Comparison of ENCODE assay signal across 17 cellular contexts in genomic region chr9:110842169-110842568, GRCh38.
DNase-seq lines count a peak whose midpoint lies in the region; ATAC-seq and TF ChIP-seq lines count a peak whose summit lies in the region.
"Had no signal": no experiment of that assay in that cellular context is flagged by ENCODE, and none has a peak within 500 bp of the region (broad histone marks: within the 10 kb centered on the region; RNA-seq: fewer than 3 reads in every experiment).

No MANE protein-coding gene starts in this region.

- H2AFZ ChIP-seq in IMR-90 (replicated peaks; ENCODE audit: low read length, poor library complexity) = no peak overlapping the region
- H2AFZ ChIP-seq: PC-9 had no signal

- peaks cover 4% of the 10 kb centered on the region for H3K9me1 ChIP-seq in IMR-90 (ENCODE audit: insufficient read depth, low read length)

- H2AK9ac ChIP-seq in IMR-90 (replicated peaks; ENCODE audit: low read depth, low read length, poor library complexity) = peak overlapping the region; percentile 77

- peak overlapping the region; percentile 32; the same call in 1 of the 2 replicates for H3K14ac ChIP-seq in IMR-90 (replicated peaks; ENCODE audit: low read depth, low read length)

- no peak overlapping the region for H3K4me3 ChIP-seq in IMR-90 (ENCODE audit: insufficient read depth, low read depth, low read length)
- H3K4me3 ChIP-seq in body of pancreas = no peak overlapping the region
- H3K4me3 ChIP-seq in kidney epithelial cell (ENCODE audit: low read depth, low read length) = no peak overlapping the region
- H3K4me3 ChIP-seq: PC-9 had no signal

- CTCF ChIA-PET in IMR-90 (lab: Yijun Ruan, JAX) = no interaction called here

- H3K9ac ChIP-seq in IMR-90 (ENCODE audit: low read depth, low read length) = no peak overlapping the region

- POLR2A ChIA-PET in IMR-90 (lab: Charles Lee; ENCODE audit: unreplicated experiment) = no interaction called here

- H3K27ac ChIP-seq in IMR-90 (ENCODE audit: insufficient read depth, low read length) = no peak overlapping the region
- no peak overlapping the region for H3K27ac ChIP-seq in body of pancreas
- H3K27ac ChIP-seq: PC-9 had no signal

- 0 out of 2 replicates have a peak, but pooled peaks cover 3% of the 10 kb centered on the region for H3K9me3 ChIP-seq in IMR-90 (ENCODE audit: control insufficient read depth, insufficient read depth, low read length)
- no peaks in the 10 kb centered on the region for H3K9me3 ChIP-seq in body of pancreas

- in situ Hi-C loops in IMR-90 (cut with MboI; ENCODE audit: low sequenced_read_pairs) = no loop called here

- H3K27me3 ChIP-seq in IMR-90 (ENCODE audit: control insufficient read depth, insufficient read depth, low read length) (no peaks in the 10 kb centered on the region), body of pancreas (no peaks in the 10 kb centered on the region), kidney epithelial cell (ENCODE audit: control insufficient read depth, insufficient read depth, low read length) (no peaks in the 10 kb centered on the region)

- H3K56ac ChIP-seq in IMR-90 (ENCODE audit: extremely low read depth, insufficient read depth, low read length) = no peak overlapping the region

- H2BK120ac ChIP-seq in IMR-90 (ENCODE audit: low read depth, low read length) = peak overlapping the region; percentile 84

- H3K36me3 ChIP-seq in IMR-90 (ENCODE audit: control insufficient read depth, insufficient read depth, low read length) = no peaks in the 10 kb centered on the region
- H3K36me3 ChIP-seq in body of pancreas (replicated peaks in 1 of 2; ENCODE audit: insufficient read depth in 1 of 2, low read depth in 2 of 2) = no peaks in the 10 kb centered on the region
- no peaks in the 10 kb centered on the region for H3K36me3 ChIP-seq in kidney epithelial cell (ENCODE audit: control insufficient read depth, insufficient read depth, low read length)

- peak; percentile 43 for DNase-seq in Daoy (ENCODE audit: low read depth)
- DNase-seq in IMR-90 = no peak
- DNase-seq in body of pancreas = peak in 3 of 4 donors; percentile 7 to 18 (median 14)
- peak; percentile 25 for DNase-seq in kidney epithelial cell (ENCODE audit: low read depth)
- no peak for DNase-seq in occipital lobe (lab: John Stamatoyannopoulos, UW)
- no peak for DNase-seq in erythroblast (lab: John Stamatoyannopoulos, UW)
- no peak for DNase-seq in central memory CD4-positive, alpha-beta T cell
- no peak for DNase-seq in germinal center (ENCODE audit: low spot score)
- DNase-seq: ACHN; activated CD4-positive, alpha-beta T cell treated with anti-CD3 and anti-CD28 coated beads, Interleukin-2, amount 10 ng/mL, durations not matched to agents 7 days and 5 days; activated naive CD8-positive, alpha-beta T cell treated with anti-CD3 and anti-CD28 coated beads for 36 hours; activated T-cell treated with anti-CD3 and anti-CD28 coated beads, Interleukin-2, amount 50 U/mL, for 1 hour; CD8-positive, alpha-beta memory T cell; DND-41; NCI-H446 treated with DMSO at 0.1 percent for 48 hours; right cardiac atrium had no signal

- no peak for TF ChIP-seq POLR2A in IMR-90 (IDR thresholded peaks at IDR 0.05; ENCODE audit: low read depth, low read length)
- no peak for TF ChIP-seq POLR2A in body of pancreas (IDR thresholded peaks at IDR 0.05)
- TF ChIP-seq POLR2A in erythroblast (IDR thresholded peaks at IDR 0.05; ENCODE audit: low read length) = no peak

- TF ChIP-seq RAD21 in IMR-90 (IDR thresholded peaks at IDR 0.05; ENCODE audit: low read length) = no peak

- no peak overlapping the region for H4K5ac ChIP-seq in IMR-90 (ENCODE audit: low read depth, low read length)

- H2BK20ac ChIP-seq in IMR-90 (ENCODE audit: low read depth, low read length) = peak overlapping the region; percentile 71

- H2AK5ac ChIP-seq in IMR-90 (ENCODE audit: low read depth, low read length) = peak overlapping the region; percentile 88

- H4K20me1 ChIP-seq in IMR-90 (ENCODE audit: insufficient read depth, low read length) = no peaks in the 10 kb centered on the region

- no peak overlapping the region for H3K4me2 ChIP-seq in IMR-90 (ENCODE audit: low read depth, low read length)
- H3K4me2 ChIP-seq: PC-9 had no signal

- peak overlapping the region; percentile 43 for H2BK5ac ChIP-seq in IMR-90 (ENCODE audit: low read depth, low read length, poor library complexity, severe bottlenecking)

- WGBS in IMR-90 (ENCODE audit: extremely low coverage in 2 of 2, insufficient read length in 1 of 2), 2 experiments = 79% methylated on average over 3 of the region's 9 CpGs; no CpG with 5 or more reads in 1 of the 2 experiments
- WGBS in body of pancreas, 2 donors = 55 to 70% methylated on average over 9 of the region's 9 CpGs

- no peak for ATAC-seq in IMR-90 (ENCODE audit: low read depth)
- ATAC-seq in body of pancreas = no peak
- ATAC-seq: right cardiac atrium had no signal

- intact Hi-C loops in IMR-90 (cut with micrococcal nuclease) (no loop called here), body of pancreas (cut with DNase I) (no loop called here)

- peak overlapping the region; percentile 50 for H4K91ac ChIP-seq in IMR-90 (ENCODE audit: insufficient read depth, low read depth, low read length)

- peak overlapping the region; percentile 72; the same call in 2 of the 3 replicates for H2BK15ac ChIP-seq in IMR-90 (ENCODE audit: low read depth, low read length)

- peaks cover 7% of the 10 kb centered on the region for H3K4me1 ChIP-seq in IMR-90 (ENCODE audit: control insufficient read depth, insufficient read depth, low read length)
- no peaks in the 10 kb centered on the region for H3K4me1 ChIP-seq in body of pancreas

- H3K79me1 ChIP-seq in IMR-90 (ENCODE audit: low read depth in 1 of 2, low read length in 2 of 2) = peaks cover 0 to 17% of the 10 kb centered on the region in 2 experiments; a peak in 2 of 4 replicates

- dilution Hi-C loops in IMR-90 (cut with HindIII; ENCODE audit: low sequenced_read_pairs, unreplicated experiment) = no loop called here

- no TSS peak for BruUV-seq in IMR-90 (replicated peaks; lab: Mats Ljungman, UMichigan)

- peak overlapping the region; percentile 31; the same call in 1 of the 2 replicates for H3K23ac ChIP-seq in IMR-90 (ENCODE audit: low read depth, low read length)

- peak overlapping the region in 1 of 2 experiments; percentile 47; a peak in 3 of 4 replicates for H4K8ac ChIP-seq in IMR-90 (ENCODE audit: low read depth in 2 of 2, low read length in 2 of 2)

- peak overlapping the region; percentile 69; the same call in 1 of the 2 replicates for H3K18ac ChIP-seq in IMR-90 (ENCODE audit: low read depth, low read length)

- TF ChIP-seq CTCF in IMR-90 (conservative IDR thresholded peaks at IDR 0.05; ENCODE audit: low read depth, low read length) = no peak
- TF ChIP-seq CTCF in body of pancreas (IDR thresholded peaks at IDR 0.05) = peak in 5 of 7 experiments; percentile 9 to 50 (median 41)
- peak; percentile 27 for TF ChIP-seq CTCF in kidney epithelial cell (IDR thresholded peaks at IDR 0.05; ENCODE audit: insufficient read depth, low read length, poor library complexity, severe bottlenecking)

- H3K4ac ChIP-seq in IMR-90 (ENCODE audit: low read depth, low read length) = peak overlapping the region; percentile 66

TF ChIP-seq in IMR-90, 13 proteins besides CTCF, POLR2A, EP300 and RAD21:
- TF ChIP-seq NFE2L2 (IDR thresholded peaks at IDR 0.05; ENCODE audit: low read depth, low read length) = no peak
- no peak for TF ChIP-seq CEBPB (IDR thresholded peaks at IDR 0.05; ENCODE audit: low read depth, low read length)
- TF ChIP-seq ELK1 (IDR thresholded peaks at IDR 0.05; ENCODE audit: borderline replicate concordance, low read depth, low read length) = no peak
- TF ChIP-seq RCOR1 (IDR thresholded peaks at IDR 0.05; ENCODE audit: insufficient replicate concordance, low read length) = no peak
- no peak for TF ChIP-seq SMC3 (IDR thresholded peaks at IDR 0.05; ENCODE audit: low read depth, low read length)
- no peak for TF ChIP-seq FOS (IDR thresholded peaks at IDR 0.05; ENCODE audit: low read depth, low read length)
- TF ChIP-seq MXI1 (IDR thresholded peaks at IDR 0.05; ENCODE audit: borderline replicate concordance, low read depth, low read length) = no peak
- no peak for TF ChIP-seq RFX5 (IDR thresholded peaks at IDR 0.05; ENCODE audit: low read depth, low read length)
- no peak for TF ChIP-seq BHLHE40 (IDR thresholded peaks at IDR 0.05; ENCODE audit: low read depth, low read length)

Comparison
In these comparisons a context has a peak if more than half of its experiments do, and no peak if none do; other contexts are left out.
1. DNase-seq: peak in Daoy (single experiment), body of pancreas (3 of 4) and kidney epithelial cell (single experiment); none in IMR-90 (single experiment), occipital lobe (single experiment), erythroblast (0 of 2), central memory CD4-positive, alpha-beta T cell (single experiment) and germinal center (single experiment).